ENCODE assay signal across 22 cellular contexts in genomic region chr20:19257201-19257600, GRCh38. TPM values are rescaled to one million over a fixed set of nuclear protein-coding genes. Genes with fewer than 3 reads are reported as not detected.
"Had no signal": no experiment of that assay in that cellular context is flagged by ENCODE, and none has a peak within 500 bp of the region (broad histone marks: within the 10 kb centered on the region; RNA-seq: fewer than 3 reads in every experiment).

No MANE protein-coding gene starts in this region.

- H3K36me3 Mint-ChIP-seq: memory B cell, naive B cell had no signal

- H3K27me3 ChIP-seq: esophagus muscularis mucosa, gastrocnemius medialis, neutrophil, stomach, transverse colon had no signal

- DNase-seq: effector memory CD4-positive, alpha-beta T cell; gastrocnemius medialis; heart right ventricle; hypothalamus; midbrain; naive B cell; posterior cingulate gyrus; small intestine; stimulated activated CD4-positive, alpha-beta T cell treated with anti-CD3 and anti-CD28 coated beads, Interleukin-12 subunit alpha, Interleukin-12 subunit beta, amount 100 ng/mL, for 4 hours; stimulated activated naive CD4-positive, alpha-beta T cell; stomach; substantia nigra; transverse colon had no signal

- H3K9me3 Mint-ChIP-seq: memory B cell, naive B cell, nephron had no signal

- H3K27ac Mint-ChIP-seq: memory B cell, naive B cell, nephron had no signal

- H3K4me3 ChIP-seq: esophagus muscularis mucosa, heart right ventricle, stomach, thoracic aorta, transverse colon had no signal

- H3K36me3 ChIP-seq: esophagus muscularis mucosa, gastrocnemius medialis, heart right ventricle, neutrophil, stomach, thoracic aorta, transverse colon had no signal

- H3K4me3 Mint-ChIP-seq: memory B cell, naive B cell, nephron had no signal

- H3K9me3 ChIP-seq: esophagus muscularis mucosa, gastrocnemius medialis, heart right ventricle, neutrophil, stomach, thoracic aorta, transverse colon had no signal

- H3K4me1 Mint-ChIP-seq: memory B cell, naive B cell had no signal

- ATAC-seq: gastrocnemius medialis, left lobe of liver, sciatic nerve had no signal

- H3K27ac ChIP-seq: epithelial cell of prostate, esophagus muscularis mucosa, gastrocnemius medialis, heart right ventricle, neutrophil, stomach, thoracic aorta, transverse colon had no signal

RNA-seq across cellular contexts. Expression of gene SLC24A3, which starts 44.8 kb away (rescaled TPM):
- total RNA-seq: pulmonary artery endothelial cell had no signal
